Comparison of ENCODE assay signal across 33 cellular contexts in the genomic region with DNA sequence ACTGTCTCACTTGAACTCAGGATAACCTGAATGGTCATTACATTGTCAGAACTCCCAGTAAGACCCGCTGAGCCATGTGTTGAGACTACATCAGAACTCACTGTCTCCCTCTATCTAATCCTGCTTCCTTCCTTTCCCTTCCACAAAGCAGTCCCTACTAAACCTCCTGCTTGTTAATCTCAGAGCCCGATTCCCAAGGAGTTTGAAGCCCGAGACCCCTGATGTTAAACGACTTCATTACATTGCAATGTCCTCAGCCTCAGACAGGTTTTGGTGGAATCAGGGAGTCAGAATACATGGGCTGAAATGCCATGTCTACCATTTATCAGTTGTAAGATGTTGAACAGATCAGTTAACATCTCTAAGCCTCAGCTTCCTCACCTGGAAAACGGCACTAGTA.
"Had no signal": no experiment of that assay in that cellular context is flagged by ENCODE, and none has a peak within 500 bp of the region (broad histone marks: within the 10 kb centered on the region; RNA-seq: fewer than 3 reads in every experiment).

No MANE protein-coding gene starts in this region.

- FAIRE-seq: frontal cortex had no signal

- H3K27ac Mint-ChIP-seq: activated CD4-positive, alpha-beta memory T cell treated with anti-CD3 and anti-CD28 coated beads for 36 hours; activated CD4-positive, alpha-beta T cell treated with anti-CD3 and anti-CD28 coated beads for 36 hours; activated CD4-positive, alpha-beta T cell treated with anti-CD3 and anti-CD28 coated beads, Interleukin-2, amount 10 ng/mL, durations not matched to agents 24 days and 14 days; activated CD8-positive, alpha-beta memory T cell treated with anti-CD3 and anti-CD28 coated beads, Interleukin-2, amount 10 ng/mL, durations not matched to agents 7 days and 5 days; activated CD8-positive, alpha-beta T cell treated with anti-CD3 and anti-CD28 coated beads, Interleukin-2, amount 10 ng/mL, durations not matched to agents 7 days and 5 days; activated naive CD4-positive, alpha-beta T cell treated with anti-CD3 and anti-CD28 coated beads for 36 hours; activated naive CD4-positive, alpha-beta T cell treated with anti-CD3 and anti-CD28 coated beads, Interleukin-2, amount 50 U/mL, for 24 hours; activated naive CD8-positive, alpha-beta T cell treated with anti-CD3 and anti-CD28 coated beads for 36 hours; activated naive CD8-positive, alpha-beta T cell treated with anti-CD3 and anti-CD28 coated beads, Interleukin-2, amount 50 U/mL, for 24 hours; activated T-helper 1 cell treated with anti-CD3 and anti-CD28 coated beads, Interleukin-12 subunit alpha, Interleukin-12 subunit beta, Interleukin-2, Interleukin-4 antibody, amounts not matched to agents 30 ng/mL and 10 ng/mL and 1 ng/mL, durations not matched to agents 14 hours and 24 hours and 36 hours; activated T-helper 2 cell treated with anti-CD3 and anti-CD28 coated beads, Interferon-gamma antibody, Interleukin-2, Interleukin-4, amounts not matched to agents 10 μg/mL and 5 μg/mL and 100 μg/mL, durations not matched to agents 14 hours and 24 hours and 36 hours; T-helper 17 cell; T-helper 2 cell treated with Interferon-gamma antibody and Interleukin-4, amounts not matched to agents 5 μg/mL and 100 μg/mL, for 36 hours had no signal

- H3K9me3 Mint-ChIP-seq: activated CD4-positive, alpha-beta memory T cell treated with anti-CD3 and anti-CD28 coated beads for 36 hours; activated CD4-positive, alpha-beta T cell treated with anti-CD3 and anti-CD28 coated beads, Interleukin-2, amount 10 ng/mL, durations not matched to agents 24 days and 14 days; activated naive CD4-positive, alpha-beta T cell treated with anti-CD3 and anti-CD28 coated beads for 36 hours; activated naive CD4-positive, alpha-beta T cell treated with anti-CD3 and anti-CD28 coated beads, Interleukin-2, amount 50 U/mL, for 24 hours; activated naive CD8-positive, alpha-beta T cell treated with anti-CD3 and anti-CD28 coated beads for 36 hours; activated naive CD8-positive, alpha-beta T cell treated with anti-CD3 and anti-CD28 coated beads, Interleukin-2, amount 50 U/mL, for 24 hours; activated T-helper 1 cell treated with anti-CD3 and anti-CD28 coated beads, Interleukin-12 subunit alpha, Interleukin-12 subunit beta, Interleukin-2, Interleukin-4 antibody, amounts not matched to agents 30 ng/mL and 10 ng/mL and 1 ng/mL, durations not matched to agents 14 hours and 24 hours and 36 hours; activated T-helper 2 cell treated with anti-CD3 and anti-CD28 coated beads, Interferon-gamma antibody, Interleukin-2, Interleukin-4, amounts not matched to agents 10 μg/mL and 5 μg/mL and 100 μg/mL, durations not matched to agents 14 hours and 24 hours and 36 hours; T-helper 2 cell treated with Interferon-gamma antibody and Interleukin-4, amounts not matched to agents 5 μg/mL and 100 μg/mL, for 36 hours had no signal

- H3K36me3 ChIP-seq: adrenal gland, colonic mucosa, WERI-Rb-1 had no signal

- H3K4me1 ChIP-seq: body of pancreas, colonic mucosa had no signal

- H3K4me1 Mint-ChIP-seq: activated CD4-positive, alpha-beta T cell treated with anti-CD3 and anti-CD28 coated beads for 36 hours; activated CD4-positive, alpha-beta T cell treated with anti-CD3 and anti-CD28 coated beads, Interleukin-2, amount 10 ng/mL, durations not matched to agents 24 days and 14 days; activated CD8-positive, alpha-beta memory T cell treated with anti-CD3 and anti-CD28 coated beads, Interleukin-2, amount 10 ng/mL, durations not matched to agents 7 days and 5 days; activated naive CD4-positive, alpha-beta T cell treated with anti-CD3 and anti-CD28 coated beads, Interleukin-2, amount 50 U/mL, for 24 hours; activated naive CD8-positive, alpha-beta T cell treated with anti-CD3 and anti-CD28 coated beads for 36 hours; activated naive CD8-positive, alpha-beta T cell treated with anti-CD3 and anti-CD28 coated beads, Interleukin-2, amount 50 U/mL, for 24 hours; T-helper 17 cell had no signal

- H3K4me3 ChIP-seq: adrenal gland, body of pancreas, colonic mucosa had no signal

- H3K36me3 Mint-ChIP-seq: activated CD4-positive, alpha-beta memory T cell treated with anti-CD3 and anti-CD28 coated beads for 36 hours; activated CD8-positive, alpha-beta memory T cell treated with anti-CD3 and anti-CD28 coated beads, Interleukin-2, amount 10 ng/mL, durations not matched to agents 7 days and 5 days; activated naive CD4-positive, alpha-beta T cell treated with anti-CD3 and anti-CD28 coated beads, Interleukin-2, amount 50 U/mL, for 24 hours; activated naive CD8-positive, alpha-beta T cell treated with anti-CD3 and anti-CD28 coated beads for 36 hours had no signal

- H3K9me3 ChIP-seq: adrenal gland, body of pancreas, colonic mucosa had no signal

- ATAC-seq: activated CD4-positive, alpha-beta T cell treated with anti-CD3 and anti-CD28 coated beads for 36 hours; activated CD8-positive, alpha-beta memory T cell treated with anti-CD3 and anti-CD28 coated beads, Interleukin-2, amount 10 ng/mL, durations not matched to agents 7 days and 5 days; activated CD8-positive, alpha-beta T cell treated with anti-CD3 and anti-CD28 coated beads, Interleukin-2, amount 10 ng/mL, durations not matched to agents 7 days and 5 days; activated naive CD8-positive, alpha-beta T cell treated with anti-CD3 and anti-CD28 coated beads, Interleukin-2, amount 50 U/mL, for 24 hours; body of pancreas; esophagus mucosa; T-helper 17 cell had no signal

- H3K27me3 Mint-ChIP-seq: activated CD4-positive, alpha-beta memory T cell treated with anti-CD3 and anti-CD28 coated beads for 36 hours; activated CD4-positive, alpha-beta T cell treated with anti-CD3 and anti-CD28 coated beads for 36 hours; activated CD4-positive, alpha-beta T cell treated with anti-CD3 and anti-CD28 coated beads, Interleukin-2, amount 10 ng/mL, durations not matched to agents 24 days and 14 days; activated CD8-positive, alpha-beta memory T cell treated with anti-CD3 and anti-CD28 coated beads, Interleukin-2, amount 10 ng/mL, durations not matched to agents 7 days and 5 days; activated naive CD4-positive, alpha-beta T cell treated with anti-CD3 and anti-CD28 coated beads, Interleukin-2, amount 50 U/mL, for 24 hours; activated naive CD8-positive, alpha-beta T cell treated with anti-CD3 and anti-CD28 coated beads, Interleukin-2, amount 50 U/mL, for 24 hours; T-helper 17 cell had no signal

- DNase-seq: activated CD4-positive, alpha-beta memory T cell treated with anti-CD3 and anti-CD28 coated beads for 36 hours; activated CD4-positive, alpha-beta T cell treated with anti-CD3 and anti-CD28 coated beads for 36 hours; activated CD4-positive, alpha-beta T cell treated with anti-CD3 and anti-CD28 coated beads, Interleukin-2, amount 10 ng/mL, durations not matched to agents 24 days and 14 days; activated CD4-positive, CD25-positive, alpha-beta regulatory T cell; activated CD4-positive, CD25-positive, alpha-beta regulatory T cell treated with anti-CD3 and anti-CD28 coated beads, Interleukin-2, amount 50 U/mL, for 72 hours; activated CD8-positive, alpha-beta memory T cell treated with anti-CD3 and anti-CD28 coated beads, Interleukin-2, amount 10 ng/mL, durations not matched to agents 7 days and 5 days; activated CD8-positive, alpha-beta memory T cell treated with anti-CD3 and anti-CD28 coated beads, Interleukin-2, amount 50 U/mL, for 4 hours; activated CD8-positive, alpha-beta T cell treated with anti-CD3 and anti-CD28 coated beads, Interleukin-2, amount 10 ng/mL, durations not matched to agents 7 days and 5 days; activated effector memory CD4-positive, alpha-beta T cell treated with anti-CD3 and anti-CD28 coated beads, Interleukin-2, amount 50 U/mL, for 16 hours; activated naive CD4-positive, alpha-beta T cell treated with anti-CD3 and anti-CD28 coated beads for 36 hours; activated naive CD8-positive, alpha-beta T cell treated with anti-CD3 and anti-CD28 coated beads for 36 hours; activated naive CD8-positive, alpha-beta T cell treated with anti-CD3 and anti-CD28 coated beads, Interleukin-2, amount 50 U/mL, for 24 hours; activated T-cell treated with anti-CD3 and anti-CD28 coated beads, Interleukin-2, amount 50 U/mL, for 1 hour; activated T-cell treated with anti-CD3 and anti-CD28 coated beads, Interleukin-2, amount 50 U/mL, for 48 hours; adrenal gland; amygdala; aorta; body of pancreas; caudate nucleus; cerebellar nuclear complex; colonic mucosa; effector CD8-positive, alpha-beta T cell; foreskin fibroblast; head of caudate nucleus; T-helper 17 cell; T1000; WERI-Rb-1 had no signal

- H3K27ac ChIP-seq: adrenal gland, body of pancreas, colonic mucosa, WERI-Rb-1 had no signal

- H3K4me3 Mint-ChIP-seq: activated CD4-positive, alpha-beta memory T cell treated with anti-CD3 and anti-CD28 coated beads for 36 hours; activated CD4-positive, alpha-beta T cell treated with anti-CD3 and anti-CD28 coated beads for 36 hours; activated CD4-positive, alpha-beta T cell treated with anti-CD3 and anti-CD28 coated beads, Interleukin-2, amount 10 ng/mL, durations not matched to agents 24 days and 14 days; activated CD8-positive, alpha-beta memory T cell treated with anti-CD3 and anti-CD28 coated beads, Interleukin-2, amount 10 ng/mL, durations not matched to agents 7 days and 5 days; activated CD8-positive, alpha-beta T cell treated with anti-CD3 and anti-CD28 coated beads, Interleukin-2, amount 10 ng/mL, durations not matched to agents 7 days and 5 days; activated naive CD4-positive, alpha-beta T cell treated with anti-CD3 and anti-CD28 coated beads for 36 hours; activated naive CD4-positive, alpha-beta T cell treated with anti-CD3 and anti-CD28 coated beads, Interleukin-2, amount 50 U/mL, for 24 hours; activated naive CD8-positive, alpha-beta T cell treated with anti-CD3 and anti-CD28 coated beads for 36 hours; activated naive CD8-positive, alpha-beta T cell treated with anti-CD3 and anti-CD28 coated beads, Interleukin-2, amount 50 U/mL, for 24 hours; activated T-helper 1 cell treated with anti-CD3 and anti-CD28 coated beads, Interleukin-12 subunit alpha, Interleukin-12 subunit beta, Interleukin-2, Interleukin-4 antibody, amounts not matched to agents 30 ng/mL and 10 ng/mL and 1 ng/mL, durations not matched to agents 14 hours and 24 hours and 36 hours; T-helper 17 cell; T-helper 2 cell treated with Interferon-gamma antibody and Interleukin-4, amounts not matched to agents 5 μg/mL and 100 μg/mL, for 36 hours had no signal

- H3K27me3 ChIP-seq: adrenal gland, body of pancreas, colonic mucosa had no signal
